ENCODE assay signal across 8 cellular contexts in the genomic region with DNA sequence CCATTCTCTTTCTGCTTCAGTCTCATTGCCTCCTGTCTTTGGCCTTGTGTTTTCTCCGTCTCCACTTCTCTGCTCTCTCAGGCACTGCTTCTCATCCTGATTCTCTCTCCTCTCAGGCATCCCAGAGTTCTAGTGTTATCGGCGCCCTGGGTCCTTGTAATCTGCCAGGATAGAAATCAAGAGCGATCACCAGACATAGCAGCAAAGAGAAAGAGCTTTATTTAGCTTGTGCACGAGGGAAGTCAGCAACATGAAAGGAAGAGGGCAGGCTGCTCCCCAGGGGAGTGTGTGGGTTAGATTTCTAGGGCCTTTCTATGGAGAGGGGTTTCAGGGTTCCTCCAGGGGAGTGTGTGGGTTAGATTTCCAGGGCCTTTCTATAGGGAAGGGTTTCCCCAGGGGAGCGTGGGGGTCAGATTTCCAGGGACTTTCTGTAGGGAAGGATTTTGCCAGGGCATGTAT. TPM values are rescaled to one million over a fixed set of nuclear protein-coding genes. Genes with fewer than 3 reads are reported as not detected.
DNase-seq lines count a peak whose midpoint lies in the region; ATAC-seq, FAIRE-seq and TF ChIP-seq lines count a peak whose summit lies in the region.

No MANE protein-coding gene starts in this region.

- H3K27me3 Mint-ChIP-seq in activated naive CD4-positive, alpha-beta T cell treated with anti-CD3 and anti-CD28 coated beads for 36 hours (ENCODE audit: low read depth), result no peaks in the 10 kb centered on the region

- H4K20me1 ChIP-seq in OCI-LY7 (ENCODE audit: insufficient read depth, low read length), result no peaks in the 10 kb centered on the region

- no TSS peak for BruUV-seq in OCI-LY7 (replicated peaks; lab: Mats Ljungman, UMichigan)

- H3K36me3 ChIP-seq in OCI-LY7 (ENCODE audit: insufficient read depth, low read length) (no peaks in the 10 kb centered on the region), kidney (ENCODE audit: control insufficient read depth in 1 of 2, insufficient read depth in 2 of 2, low read length in 2 of 2) (no peaks in the 10 kb centered on the region), psoas muscle (ENCODE audit: insufficient read depth in 1 of 2, low read depth in 1 of 2) (no peaks in the 10 kb centered on the region)

- peak overlapping the region; percentile 27 for H3K4me3 ChIP-seq in OCI-LY7 (ENCODE audit: low read depth, low read length, poor library complexity, severe bottlenecking)
- H3K4me3 ChIP-seq in kidney (ENCODE audit: low read length in 2 of 2), result no peak overlapping the region
- no peak overlapping the region for H3K4me3 ChIP-seq in psoas muscle

- POLR2A ChIA-PET in OCI-LY7 (lab: Charles Lee), result no interaction called here

- no peak for FAIRE-seq in kidney (lab: Jason Lieb, UNC)

- H3K27ac ChIP-seq in OCI-LY7 (ENCODE audit: low read depth, low read length, poor library complexity, severe bottlenecking) (peak overlapping the region; percentile 64), kidney (ENCODE audit: low read depth in 2 of 2, low read length in 2 of 2) (no peak overlapping the region), psoas muscle (no peak overlapping the region)

- intact Hi-C loops in OCI-LY7 (cut with micrococcal nuclease; ENCODE audit: unreplicated experiment), result no loop called here
- intact Hi-C loops in kidney (cut with DNase I), result no loop called here
- intact Hi-C loops in psoas muscle (cut with DNase I), result no loop called here
- intact Hi-C loops in activated naive CD4-positive, alpha-beta T cell treated with anti-CD3 and anti-CD28 coated beads for 36 hours (cut with micrococcal nuclease), result loop anchor here (1.0 to 10.0 kb wide), 9 partner anchors 20 to 693 kb away; a partner anchor contains a TSS

- no peaks in the 10 kb centered on the region for H3K9me3 ChIP-seq in OCI-LY7 (ENCODE audit: low read length)
- no peaks in the 10 kb centered on the region for H3K9me3 ChIP-seq in kidney (ENCODE audit: control insufficient read depth in 1 of 2, low read length in 2 of 2)
- H3K9me3 ChIP-seq in psoas muscle, result no peaks in the 10 kb centered on the region

- H3K4me3 Mint-ChIP-seq in activated naive CD4-positive, alpha-beta T cell treated with anti-CD3 and anti-CD28 coated beads for 36 hours, result no peak overlapping the region

- peaks cover 6% of the 10 kb centered on the region for H3K9me3 Mint-ChIP-seq in activated naive CD4-positive, alpha-beta T cell treated with anti-CD3 and anti-CD28 coated beads for 36 hours

- 46 to 51% (median 48%) methylated on average over 6 of the region's 6 CpGs for WGBS in psoas muscle, 3 donors

- CTCF ChIA-PET in OCI-LY7 (lab: Charles Lee; ENCODE audit: unreplicated experiment), result interaction anchor here (0.6 kb wide), 1 partner anchor 194 kb away, joined by 3 read pairs; no protein-coding TSS in a partner anchor
- CTCF ChIA-PET in activated naive CD4-positive, alpha-beta T cell treated with anti-CD3 and anti-CD28 coated beads for 36 hours (lab: Charles Lee), result interaction anchor here (0.7 to 4.9 kb wide), 5 partner anchors 22 to 473 kb away, joined by 3 to 30 read pairs (median 3); no protein-coding TSS in a partner anchor

- peak overlapping the region; percentile 89 for H2AFZ ChIP-seq in OCI-LY7 (ENCODE audit: low read length)

- H3K9ac ChIP-seq in kidney (ENCODE audit: low read length in 2 of 2), result no peak overlapping the region

- TF ChIP-seq CTCF in OCI-LY7 (conservative IDR thresholded peaks at IDR 0.05; ENCODE audit: low read length), result no peak
- no peak for TF ChIP-seq CTCF in kidney (IDR thresholded peaks at IDR 0.05; ENCODE audit: borderline replicate concordance, extremely low read depth, insufficient read depth)
- no peak for TF ChIP-seq CTCF in psoas muscle (IDR thresholded peaks at IDR 0.05)

- H3K4me1 Mint-ChIP-seq in activated naive CD4-positive, alpha-beta T cell treated with anti-CD3 and anti-CD28 coated beads for 36 hours (ENCODE audit: low read depth), result peaks cover 78% of the 10 kb centered on the region

- H3K9me2 ChIP-seq in OCI-LY7 (ENCODE audit: insufficient read depth, low read length), result no peaks in the 10 kb centered on the region

- H3K36me3 Mint-ChIP-seq in activated naive CD4-positive, alpha-beta T cell treated with anti-CD3 and anti-CD28 coated beads for 36 hours (ENCODE audit: low read depth), result peaks cover 13% of the 10 kb centered on the region

- H3K4me1 ChIP-seq in OCI-LY7 (ENCODE audit: insufficient read depth, low read length, poor library complexity, severe bottlenecking), result peaks cover 21% of the 10 kb centered on the region
- H3K4me1 ChIP-seq in kidney (ENCODE audit: control insufficient read depth in 1 of 2, insufficient read depth in 1 of 2, low read depth in 1 of 2, low read length in 2 of 2), result no peaks in the 10 kb centered on the region
- no peaks in the 10 kb centered on the region for H3K4me1 ChIP-seq in psoas muscle

- H3K27me3 ChIP-seq in psoas muscle (ENCODE audit: insufficient read depth in 3 of 3, low read length in 2 of 3), result peaks cover 0 to 3% (median 0%) of the 10 kb centered on the region in 3 donors

- peak overlapping the region; percentile 56 for H3K4me2 ChIP-seq in OCI-LY7 (ENCODE audit: low read length)

- no peak overlapping the region for H3K27ac Mint-ChIP-seq in activated naive CD4-positive, alpha-beta T cell treated with anti-CD3 and anti-CD28 coated beads for 36 hours

- H3K79me2 ChIP-seq in OCI-LY7 (ENCODE audit: insufficient read depth, low read depth, low read length), result no peaks in the 10 kb centered on the region

- DNase-seq in OCI-LY7 (ENCODE audit: low spot score) (peak; percentile 36), kidney (peak; percentile 39), psoas muscle (no peak), NCI-H146 treated with DMSO at 0.1 percent for 48 hours (lab: John Stamatoyannopoulos, UW; ENCODE audit: unreplicated experiment) (no peak), C1 segment of cervical spinal cord (lab: John Stamatoyannopoulos, UW) (no peak)
- DNase-seq in activated naive CD4-positive, alpha-beta T cell treated with anti-CD3 and anti-CD28 coated beads for 36 hours, result no peak

- ATAC-seq in GM18517 (IDR thresholded peaks at IDR 0.05; ENCODE audit: unreplicated experiment) (peak; percentile 24), HG02610 (IDR thresholded peaks at IDR 0.05; ENCODE audit: unreplicated experiment) (peak; percentile 23), psoas muscle (no peak)

RNA-seq across cellular contexts. Expression of a gene that starts 32.5 kb away (rescaled TPM):
- not detected in 2 replicates for total RNA-seq in OCI-LY7 (2014; rRNA removed; shearing (Covaris generic))
- total RNA-seq in OCI-LY7 (2022), result not detected in 2 replicates
- not detected for total RNA-seq in kidney
- polyA plus RNA-seq in kidney (ENCODE audit: insufficient read depth, low read depth, low replicate concordance), result not detected
- not detected for total RNA-seq in psoas muscle
- polyA plus RNA-seq in psoas muscle, result not detected
- not detected for total RNA-seq in activated naive CD4-positive, alpha-beta T cell treated with anti-CD3 and anti-CD28 coated beads for 36 hours

RNA-seq across cellular contexts. Expression of a gene that starts 35.8 kb away (rescaled TPM):
- not detected in 2 replicates for total RNA-seq in OCI-LY7 (2014; rRNA removed; shearing (Covaris generic))
- total RNA-seq in OCI-LY7 (2022), result not detected in 2 replicates
- total RNA-seq in kidney, result not detected
- polyA plus RNA-seq in kidney (ENCODE audit: insufficient read depth, low read depth, low replicate concordance), result not detected
- not detected for total RNA-seq in psoas muscle
- not detected for polyA plus RNA-seq in psoas muscle
- not detected for total RNA-seq in activated naive CD4-positive, alpha-beta T cell treated with anti-CD3 and anti-CD28 coated beads for 36 hours

RNA-seq across cellular contexts. Expression of a gene that starts 59.7 kb away (rescaled TPM):
- not detected in 2 replicates for total RNA-seq in OCI-LY7 (2014; rRNA removed; shearing (Covaris generic))
- total RNA-seq in OCI-LY7 (2022) (not detected in 2 replicates), kidney (not detected), psoas muscle (not detected)
- polyA plus RNA-seq in kidney (ENCODE audit: insufficient read depth, low read depth, low replicate concordance) (not detected), psoas muscle (not detected)
- total RNA-seq in activated naive CD4-positive, alpha-beta T cell treated with anti-CD3 and anti-CD28 coated beads for 36 hours, result not detected

Comparison
In these comparisons a context has a peak if more than half of its experiments do, and no peak if none do; other contexts are left out.
1. ATAC-seq: peak in GM18517 (single experiment) and HG02610 (single experiment); none in psoas muscle (0 of 4).
2. DNase-seq: peak in OCI-LY7 (single experiment) and kidney (single experiment); none in psoas muscle (0 of 2), NCI-H146 treated with DMSO at 0.1 percent for 48 hours (single experiment), C1 segment of cervical spinal cord (0 of 14) and activated naive CD4-positive, alpha-beta T cell treated with anti-CD3 and anti-CD28 coated beads for 36 hours (single experiment).